ENCODE assay signal across 8 cellular contexts in the genomic region with DNA sequence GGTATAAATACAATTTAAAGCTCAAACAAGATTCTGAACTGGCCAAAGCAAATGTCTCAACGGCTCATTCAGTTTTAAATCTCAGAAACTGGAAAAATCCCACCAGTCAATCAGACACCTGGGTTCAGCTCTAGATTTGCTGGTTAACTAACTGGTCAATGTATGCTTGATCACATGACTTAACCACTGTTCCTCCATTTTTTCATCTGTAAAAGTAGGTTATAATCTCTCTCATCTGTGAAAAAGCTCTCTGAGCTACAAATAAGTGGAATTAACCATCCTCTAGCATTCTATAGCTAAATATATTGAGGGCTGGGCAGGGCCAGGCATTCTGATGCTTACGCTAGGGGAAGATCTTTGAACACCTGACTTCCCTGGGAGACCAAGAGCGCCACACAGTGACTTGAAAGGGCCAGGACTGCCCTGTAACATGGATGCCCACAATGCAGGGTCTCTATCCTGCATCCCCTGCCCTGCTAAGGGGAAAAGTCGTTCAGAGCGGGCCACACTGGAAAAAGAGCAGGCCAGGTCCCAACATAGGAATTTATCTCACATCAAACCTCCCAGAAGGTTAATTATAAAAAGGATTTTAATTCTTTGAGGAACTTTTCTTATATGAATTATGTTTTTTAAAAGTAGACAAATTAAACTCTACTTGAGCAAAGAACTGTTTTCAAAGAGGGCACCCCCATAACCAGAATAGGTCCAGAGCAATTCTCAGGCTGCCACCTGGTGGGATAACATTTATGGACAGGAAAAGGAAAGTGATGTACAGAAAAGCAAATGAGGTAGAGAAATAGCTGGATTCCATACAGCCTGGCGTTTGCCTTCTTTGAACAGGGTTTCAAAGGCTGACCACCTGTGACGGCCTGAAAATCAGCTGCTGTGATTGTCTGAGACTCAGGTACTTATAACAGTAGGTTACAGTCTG. TPM values are rescaled to one million over a fixed set of nuclear protein-coding genes. Genes with fewer than 3 reads are reported as not detected.
A peak's percentile ranks its signal among the peaks of the same experiment; 100 is the strongest.
DNase-seq lines count a peak whose midpoint lies in the region; ATAC-seq and TF ChIP-seq lines count a peak whose summit lies in the region.

No MANE protein-coding gene starts in this region.

- peak overlapping the region; percentile 91 for H3K4me3 Mint-ChIP-seq in activated CD8-positive, alpha-beta memory T cell treated with anti-CD3 and anti-CD28 coated beads, Interleukin-2, amount 10 ng/mL, durations not matched to agents 7 days and 5 days
- H3K4me3 Mint-ChIP-seq in activated CD4-positive, alpha-beta memory T cell treated with anti-CD3 and anti-CD28 coated beads, Interleukin-2, amount 10 ng/mL, durations not matched to agents 7 days and 5 days: peak overlapping the region; percentile 83

- H3K9me2 ChIP-seq in HCT116 (ENCODE audit: insufficient read depth): no peaks in the 10 kb centered on the region

- peak overlapping the region; percentile 80 for H3K9ac ChIP-seq in HCT116 (ENCODE audit: low read length)

- RAD21 ChIA-PET in HCT116 (lab: Charles Lee; ENCODE audit: low non-redundant PET in 1 of 2, low total read pairs in 2 of 2, uncharacterized antibody in 2 of 2, unreplicated experiment in 2 of 2): interaction anchor here (1.4 to 1.8 kb wide), 2 partner anchors 10 to 261 kb away, joined by 3 read pairs; no protein-coding TSS in a partner anchor

- ATAC-seq in activated CD8-positive, alpha-beta memory T cell treated with anti-CD3 and anti-CD28 coated beads, Interleukin-2, amount 10 ng/mL, durations not matched to agents 7 days and 5 days: no peak
- peak; percentile 21 for ATAC-seq in HCT116

- CTCF ChIA-PET in activated CD8-positive, alpha-beta memory T cell treated with anti-CD3 and anti-CD28 coated beads, Interleukin-2, amount 10 ng/mL, durations not matched to agents 7 days and 5 days (lab: Charles Lee): interaction anchor here (0.6 to 6.2 kb wide), 28 partner anchors 9 to 611 kb away, joined by 3 to 59 read pairs (median 6); a partner anchor contains a TSS
- CTCF ChIA-PET in HCT116 (lab: Charles Lee): interaction anchor here (0.7 to 3.8 kb wide), 13 partner anchors 45 to 616 kb away, joined by 3 to 28 read pairs (median 4); a partner anchor contains a TSS
- CTCF ChIA-PET in activated CD4-positive, alpha-beta memory T cell treated with anti-CD3 and anti-CD28 coated beads, Interleukin-2, amount 10 ng/mL, durations not matched to agents 7 days and 5 days (lab: Charles Lee): interaction anchor here (0.6 to 4.5 kb wide), 39 partner anchors 8 to 417 kb away, joined by 3 to 59 read pairs (median 5); a partner anchor contains a TSS

- no peak overlapping the region; the same call in 1 of the 2 replicates for H3K27ac ChIP-seq in HCT116 (ENCODE audit: low read depth, low read length)

- H3K9me3 Mint-ChIP-seq in activated CD8-positive, alpha-beta memory T cell treated with anti-CD3 and anti-CD28 coated beads, Interleukin-2, amount 10 ng/mL, durations not matched to agents 7 days and 5 days (ENCODE audit: low read depth): no peaks in the 10 kb centered on the region
- H3K9me3 Mint-ChIP-seq in activated CD4-positive, alpha-beta memory T cell treated with anti-CD3 and anti-CD28 coated beads, Interleukin-2, amount 10 ng/mL, durations not matched to agents 7 days and 5 days: no peaks in the 10 kb centered on the region

- H3K4me1 ChIP-seq in HCT116 (ENCODE audit: control insufficient read depth in 1 of 2, insufficient read depth in 2 of 2, low read length in 2 of 2) (peaks cover 4 to 24% of the 10 kb centered on the region in 2 experiments; a peak in 3 of 4 replicates), neuron (ENCODE audit: insufficient read depth, low read length) (peaks cover 12% of the 10 kb centered on the region)

- peaks cover 8% of the 10 kb centered on the region; the same call in 1 of the 2 replicates for H4K20me1 ChIP-seq in HCT116 (ENCODE audit: insufficient read depth)

- no TSS peak for BruUV-seq in HCT116 (replicated peaks; lab: Mats Ljungman, UMichigan)

- peak; percentile 64 for TF ChIP-seq RAD21 in HCT116 (IDR thresholded peaks at IDR 0.05; ENCODE audit: low read depth)

- H3K27me3 Mint-ChIP-seq in activated CD8-positive, alpha-beta memory T cell treated with anti-CD3 and anti-CD28 coated beads, Interleukin-2, amount 10 ng/mL, durations not matched to agents 7 days and 5 days: peaks cover 17% of the 10 kb centered on the region
- peaks cover 15% of the 10 kb centered on the region for H3K27me3 Mint-ChIP-seq in activated CD4-positive, alpha-beta memory T cell treated with anti-CD3 and anti-CD28 coated beads, Interleukin-2, amount 10 ng/mL, durations not matched to agents 7 days and 5 days

- DNase-seq in activated CD8-positive, alpha-beta memory T cell treated with anti-CD3 and anti-CD28 coated beads, Interleukin-2, amount 10 ng/mL, durations not matched to agents 7 days and 5 days: peak; percentile 67
- DNase-seq in activated CD8-positive, alpha-beta memory T cell treated with anti-CD3 and anti-CD28 coated beads, Interleukin-2, amount 50 U/mL, for 48 hours: no peak
- no peak for DNase-seq in HCT116 (ENCODE audit: low read depth, low spot score)
- peak; percentile 17 for DNase-seq in NCI-H146 (lab: John Stamatoyannopoulos, UW)
- peak; percentile 35 for DNase-seq in activated CD4-positive, alpha-beta memory T cell treated with anti-CD3 and anti-CD28 coated beads, Interleukin-2, amount 10 ng/mL, durations not matched to agents 7 days and 5 days
- peak; percentile 67 for DNase-seq in fibroblast of pulmonary artery (ENCODE audit: low read depth)
- no peak for DNase-seq in cerebellar nuclear complex (lab: John Stamatoyannopoulos, UW)

- no peaks in the 10 kb centered on the region for H3K9me3 ChIP-seq in HCT116 (ENCODE audit: control insufficient read depth in 1 of 2, insufficient read depth in 1 of 2, low read depth in 1 of 2, low read length in 2 of 2)
- no peaks in the 10 kb centered on the region for H3K9me3 ChIP-seq in neuron (ENCODE audit: low read length)

- TF ChIP-seq POLR2A in HCT116 (IDR thresholded peaks at IDR 0.05; ENCODE audit: borderline replicate concordance, extremely low read depth, insufficient read depth, insufficient read length): no peak

- peaks cover 67% of the 10 kb centered on the region for H3K79me2 ChIP-seq in HCT116 (ENCODE audit: insufficient read depth, low read length)

- TF ChIP-seq CTCF in HCT116 (IDR thresholded peaks at IDR 0.05 in 2 of 3, conservative IDR thresholded peaks at IDR 0.05 in 1 of 3; ENCODE audit: borderline replicate concordance in 1 of 3, insufficient read depth in 1 of 3, low read depth in 2 of 3, low read length in 2 of 3): peak in 2 of 3 experiments; percentile 52 to 80; a peak in 3 of 6 replicates
- TF ChIP-seq CTCF in fibroblast of pulmonary artery (IDR thresholded peaks at IDR 0.05; ENCODE audit: low read length, missing control alignments): peak; percentile 51

- H3K4me3 ChIP-seq in HCT116 (replicated peaks in 1 of 2; ENCODE audit: low read depth in 1 of 2, low read length in 2 of 2) (peak overlapping the region; percentile 79 to 90), fibroblast of pulmonary artery (replicated peaks; ENCODE audit: low read depth, low read length) (peak overlapping the region; percentile 83), neuron (ENCODE audit: low read length) (peak overlapping the region; percentile 97)

- peak overlapping the region; percentile 94 for H3K4me2 ChIP-seq in HCT116 (ENCODE audit: low read length)

- peaks cover 29% of the 10 kb centered on the region for H3K4me1 Mint-ChIP-seq in activated CD8-positive, alpha-beta memory T cell treated with anti-CD3 and anti-CD28 coated beads, Interleukin-2, amount 10 ng/mL, durations not matched to agents 7 days and 5 days
- peaks cover 34% of the 10 kb centered on the region for H3K4me1 Mint-ChIP-seq in activated CD4-positive, alpha-beta memory T cell treated with anti-CD3 and anti-CD28 coated beads, Interleukin-2, amount 10 ng/mL, durations not matched to agents 7 days and 5 days

- H3K36me3 ChIP-seq in HCT116 (ENCODE audit: control insufficient read depth in 1 of 2, insufficient read depth in 2 of 2, low read length in 2 of 2) (peaks cover 6 to 7% of the 10 kb centered on the region in 2 experiments; a peak in 1 of 4 replicates), neuron (ENCODE audit: insufficient read depth, low read length) (peaks cover 20% of the 10 kb centered on the region)

- peaks cover 5% of the 10 kb centered on the region for H3K36me3 Mint-ChIP-seq in activated CD8-positive, alpha-beta memory T cell treated with anti-CD3 and anti-CD28 coated beads, Interleukin-2, amount 10 ng/mL, durations not matched to agents 7 days and 5 days
- peaks cover 10% of the 10 kb centered on the region for H3K36me3 Mint-ChIP-seq in activated CD4-positive, alpha-beta memory T cell treated with anti-CD3 and anti-CD28 coated beads, Interleukin-2, amount 10 ng/mL, durations not matched to agents 7 days and 5 days (ENCODE audit: low read depth)

- intact Hi-C loops in HCT116 (cut with micrococcal nuclease): loop anchor here (1.0 to 10.0 kb wide), 8 partner anchors 45 to 603 kb away; a partner anchor contains a TSS

- H3K27me3 ChIP-seq in HCT116 (ENCODE audit: insufficient read depth, low read length) (no peaks in the 10 kb centered on the region), neuron (ENCODE audit: insufficient read depth, low read length) (peaks cover 9% of the 10 kb centered on the region)

- POLR2A ChIA-PET in HCT116 (lab: Charles Lee): no interaction called here
- POLR2A ChIA-PET in activated CD4-positive, alpha-beta memory T cell treated with anti-CD3 and anti-CD28 coated beads, Interleukin-2, amount 10 ng/mL, durations not matched to agents 7 days and 5 days (lab: Charles Lee): interaction anchor here (0.8 to 3.0 kb wide), 6 partner anchors 36 to 262 kb away, joined by 3 to 25 read pairs (median 5); a partner anchor contains a TSS

- H2AFZ ChIP-seq in HCT116 (ENCODE audit: low read depth, low read length, poor library complexity, severe bottlenecking) (no peak overlapping the region), neuron (ENCODE audit: low read depth, low read length) (no peak overlapping the region)

- H3K27ac Mint-ChIP-seq in activated CD8-positive, alpha-beta memory T cell treated with anti-CD3 and anti-CD28 coated beads, Interleukin-2, amount 10 ng/mL, durations not matched to agents 7 days and 5 days: peak overlapping the region; percentile 22
- no peak overlapping the region for H3K27ac Mint-ChIP-seq in activated CD4-positive, alpha-beta memory T cell treated with anti-CD3 and anti-CD28 coated beads, Interleukin-2, amount 10 ng/mL, durations not matched to agents 7 days and 5 days

RNA-seq across cellular contexts. Expression of a gene that starts 1.8 kb away (rescaled TPM):
- 10 to 100 TPM; 11.3 to 11.5 TPM for total RNA-seq in activated CD8-positive, alpha-beta memory T cell treated with anti-CD3 and anti-CD28 coated beads, Interleukin-2, amount 10 ng/mL, durations not matched to agents 7 days and 5 days
- 14.2 TPM for total RNA-seq in HCT116 (2021; ENCODE audit: unreplicated experiment)
- polyA plus RNA-seq in HCT116 (2012): 22.2 and 26.9 TPM in 2 replicates
- total RNA-seq in activated CD4-positive, alpha-beta memory T cell treated with anti-CD3 and anti-CD28 coated beads, Interleukin-2, amount 10 ng/mL, durations not matched to agents 7 days and 5 days: 10 to 100 TPM in 1 of 2 experiments, 1 to 10 TPM in 1; 9.7 to 11.5 TPM

RNA-seq across cellular contexts. Expression of a gene that starts 22.0 kb away (rescaled TPM):
- 10 to 100 TPM in 1 of 2 experiments, 1 to 10 TPM in 1; 9.8 to 10.2 TPM for total RNA-seq in activated CD8-positive, alpha-beta memory T cell treated with anti-CD3 and anti-CD28 coated beads, Interleukin-2, amount 10 ng/mL, durations not matched to agents 7 days and 5 days
- total RNA-seq in HCT116 (2021; ENCODE audit: unreplicated experiment): 7.1 TPM
- polyA plus RNA-seq in HCT116 (2012): 2.3 and 3.8 TPM in 2 replicates
- total RNA-seq in activated CD4-positive, alpha-beta memory T cell treated with anti-CD3 and anti-CD28 coated beads, Interleukin-2, amount 10 ng/mL, durations not matched to agents 7 days and 5 days: 10 to 100 TPM; 13.7 to 14.0 TPM

RNA-seq across cellular contexts. Expression of a gene that starts 44.8 kb away (rescaled TPM):
- 10 to 100 TPM; 52.7 to 81.4 TPM for total RNA-seq in activated CD8-positive, alpha-beta memory T cell treated with anti-CD3 and anti-CD28 coated beads, Interleukin-2, amount 10 ng/mL, durations not matched to agents 7 days and 5 days
- total RNA-seq in HCT116 (2021; ENCODE audit: unreplicated experiment): 32.5 TPM
- 9.7 and 15.0 TPM in 2 replicates for polyA plus RNA-seq in HCT116 (2012)
- total RNA-seq in activated CD4-positive, alpha-beta memory T cell treated with anti-CD3 and anti-CD28 coated beads, Interleukin-2, amount 10 ng/mL, durations not matched to agents 7 days and 5 days: 10 to 100 TPM; 86.9 to 89.6 TPM

Comparison
In these comparisons a context has a peak if more than half of its experiments do, and no peak if none do; other contexts are left out.
1. DNase-seq: peak in activated CD8-positive, alpha-beta memory T cell treated with anti-CD3 and anti-CD28 coated beads, Interleukin-2, amount 10 ng/mL, durations not matched to agents 7 days and 5 days (single experiment), NCI-H146 (single experiment), activated CD4-positive, alpha-beta memory T cell treated with anti-CD3 and anti-CD28 coated beads, Interleukin-2, amount 10 ng/mL, durations not matched to agents 7 days and 5 days (single experiment) and fibroblast of pulmonary artery (single experiment); none in activated CD8-positive, alpha-beta memory T cell treated with anti-CD3 and anti-CD28 coated beads, Interleukin-2, amount 50 U/mL, for 48 hours (single experiment), HCT116 (single experiment) and cerebellar nuclear complex (0 of 2).
2. Peak in every context shown above with its lines, with median percentiles within 50 percentile points of each other: H3K4me3 ChIP-seq.